In the genomic region with DNA sequence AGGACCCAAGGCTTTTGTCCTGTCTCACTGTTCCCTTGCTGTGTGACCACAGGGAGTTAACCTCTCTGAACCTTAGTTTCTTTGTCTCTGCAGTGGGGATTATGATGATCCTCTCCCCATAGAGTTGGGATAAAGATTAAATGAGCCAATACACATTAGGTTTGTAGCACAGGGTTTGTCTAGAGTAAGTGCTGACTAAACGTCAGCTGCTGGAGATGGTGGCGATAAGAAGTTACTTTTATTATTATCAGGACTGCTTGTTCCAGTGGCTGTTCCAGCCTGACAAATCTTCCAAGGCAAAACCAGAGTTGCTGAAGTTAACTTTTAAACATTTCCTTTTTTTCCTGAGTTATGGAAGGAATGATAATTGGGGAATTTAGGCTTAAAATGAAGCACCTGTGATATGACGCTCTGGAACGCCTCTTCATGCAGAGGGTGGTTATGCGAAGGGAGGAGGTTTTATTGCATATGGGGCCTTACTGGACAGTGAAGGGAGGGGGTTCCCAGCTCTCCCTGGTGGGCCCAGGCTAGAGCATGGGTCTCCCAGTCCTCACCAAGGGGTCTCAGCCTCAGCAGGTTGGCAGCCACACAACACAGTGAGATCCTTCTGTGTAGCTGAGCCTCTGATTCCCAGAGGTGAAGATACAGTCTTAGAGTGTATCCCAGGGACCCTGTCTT, we compare ENCODE assay signal across 27 cellular contexts. TPM values are rescaled to one million over a fixed set of nuclear protein-coding genes. Genes with fewer than 3 reads are reported as not detected.
DNase-seq lines count a peak whose midpoint lies in the region; ATAC-seq, FAIRE-seq and TF ChIP-seq lines count a peak whose summit lies in the region.
"Had no signal": no experiment of that assay in that cellular context is flagged by ENCODE, and none has a peak within 500 bp of the region (broad histone marks: within the 10 kb centered on the region; RNA-seq: fewer than 3 reads in every experiment).

No MANE protein-coding gene starts in this region.

- TF ChIP-seq EP300 in GM12878 (IDR thresholded peaks at IDR 0.05; ENCODE audit: borderline replicate concordance in 1 of 2, control insufficient read depth in 1 of 2, low read depth in 2 of 2, low read length in 2 of 2) (no peak), ovary (IDR thresholded peaks at IDR 0.05) (no peak)

- peaks cover 81 to 82% of the 10 kb centered on the region in 2 donors for H3K4me1 Mint-ChIP-seq in natural killer cell

- WGBS in HUES64: 93% methylated on average over 5 of the region's 5 CpGs
- WGBS in GM12878 (ENCODE audit: insufficient coverage, insufficient replicate concordance, low lambda C conversion rate, missing lambda C conversion rate): 74% methylated on average over 5 of the region's 5 CpGs
- 14 to 18% (median 15%) methylated on average over 5 of the region's 5 CpGs for WGBS in ovary, 3 donors

- no peak overlapping the region for H3K9ac ChIP-seq in BLaER1
- H3K9ac ChIP-seq in HUES64 (ENCODE audit: low read depth, low read length): no peak overlapping the region
- H3K9ac ChIP-seq in GM12878 (ENCODE audit: control insufficient read depth, insufficient read depth, low read length): peak overlapping the region; percentile 84

- H3K9me3 ChIP-seq in BLaER1 (no peaks in the 10 kb centered on the region), HUES64 (ENCODE audit: insufficient read depth, low read depth, low read length) (no peaks in the 10 kb centered on the region), GM12878 (replicated peaks; ENCODE audit: control insufficient read depth, insufficient read depth, low read length) (peaks cover 2% of the 10 kb centered on the region; the same call in 1 of the 3 replicates), ovary (no peaks in the 10 kb centered on the region)
- H3K9me3 ChIP-seq: body of pancreas, SJCRH30, upper lobe of left lung had no signal

- DNase-seq in GM12878 (ENCODE audit: low read depth, low spot score) (no peak), natural killer cell (no peak), caudate nucleus (lab: John Stamatoyannopoulos, UW) (no peak), ovary (no peak), GF-D8 (lab: John Stamatoyannopoulos, UW) (no peak)
- DNase-seq: activated CD4-positive, alpha-beta T cell treated with anti-CD3 and anti-CD28 coated beads, Interleukin-2, amount 50 U/mL, for 4 hours; activated CD8-positive, alpha-beta memory T cell treated with anti-CD3 and anti-CD28 coated beads, Interleukin-2, amount 50 U/mL, for 4 hours; body of pancreas; Calu3; effector memory CD8-positive, alpha-beta T cell; hippocampal formation; NCI-H1436 treated with DMSO at 0.1 percent for 48 hours; NCI-H526; PC-9; SJCRH30; stimulated activated CD4-positive, alpha-beta T cell treated with anti-CD3 and anti-CD28 coated beads, Interleukin-4, amount 100 ng/mL, for 24 hours; T-helper 2 cell; upper lobe of left lung had no signal

- POLR2A ChIA-PET in GM12878 (lab: Charles Lee): interaction anchor here (0.9 to 1.7 kb wide), 3 partner anchors 17 to 29 kb away, joined by 3 to 5 read pairs (median 4); no protein-coding TSS in a partner anchor

- TF ChIP-seq RAD21 in GM12878 (IDR thresholded peaks at IDR 0.05; ENCODE audit: insufficient read depth, low read depth, low read length): no peak

- BruUV-seq in GM12878 (replicated peaks; lab: Mats Ljungman, UMichigan): no TSS peak

- H3K4me3 ChIP-seq in BLaER1: no peak overlapping the region
- H3K4me3 ChIP-seq in HUES64 (ENCODE audit: low read length): no peak overlapping the region
- peak overlapping the region; percentile 53 for H3K4me3 ChIP-seq in GM12878
- no peak overlapping the region for H3K4me3 ChIP-seq in ovary
- H3K4me3 ChIP-seq: body of pancreas, esophagus muscularis mucosa, PC-9, SJCRH30, upper lobe of left lung had no signal

- TF ChIP-seq CTCF in GM12878 (IDR thresholded peaks at IDR 0.05 in 2 of 3, conservative IDR thresholded peaks at IDR 0.05 in 1 of 3; ENCODE audit: control insufficient read depth in 2 of 3, extremely low read depth in 1 of 3, insufficient read depth in 1 of 3, low read depth in 3 of 3, low read length in 3 of 3) (no peak), natural killer cell (IDR thresholded peaks at IDR 0.05) (no peak), ovary (IDR thresholded peaks at IDR 0.05) (no peak)

- CTCF ChIA-PET in GM12878 (lab: Yijun Ruan, JAX): interaction anchor here (0.7 to 1.6 kb wide), 3 partner anchors 16 to 77 kb away, joined by 3 to 5 read pairs (median 3); no protein-coding TSS in a partner anchor

- ATAC-seq in GM12878: no peak
- ATAC-seq in natural killer cell: no peak
- no peak for ATAC-seq in HG02610 (IDR thresholded peaks at IDR 0.05; ENCODE audit: unreplicated experiment)
- ATAC-seq: body of pancreas; effector memory CD8-positive, alpha-beta T cell had no signal

- H3K4me2 ChIP-seq in BLaER1 (peak overlapping the region; percentile 30), GM12878 (ENCODE audit: control insufficient read depth, insufficient read depth) (peak overlapping the region; percentile 79)
- H3K4me2 ChIP-seq: PC-9 had no signal

- no peak for FAIRE-seq in GM12878 (lab: Jason Lieb, UNC)
- FAIRE-seq: A204.1, frontal cortex, H54, islet of Langerhans had no signal

- H3K4me1 ChIP-seq in BLaER1: peaks cover 68% of the 10 kb centered on the region
- peaks cover 8% of the 10 kb centered on the region for H3K4me1 ChIP-seq in HUES64 (ENCODE audit: insufficient read depth, low read length)
- peaks cover 78% of the 10 kb centered on the region for H3K4me1 ChIP-seq in GM12878 (ENCODE audit: control insufficient read depth, insufficient read depth, low read length)
- no peaks in the 10 kb centered on the region for H3K4me1 ChIP-seq in ovary (ENCODE audit: insufficient read depth)
- H3K4me1 ChIP-seq: body of pancreas, esophagus muscularis mucosa, SJCRH30 had no signal

- H3K27me3 Mint-ChIP-seq in natural killer cell (ENCODE audit: low read depth in 2 of 2): no peaks in the 10 kb centered on the region

- H3K27ac ChIP-seq in BLaER1: peak overlapping the region; percentile 63; the same call in 1 of the 2 replicates
- peak overlapping the region; percentile 13; the same call in 1 of the 2 replicates for H3K27ac ChIP-seq in HUES64 (ENCODE audit: low read depth, low read length)
- peak overlapping the region; percentile 98 for H3K27ac ChIP-seq in GM12878 (ENCODE audit: control insufficient read depth, insufficient read depth)
- H3K27ac ChIP-seq in caudate nucleus (ENCODE audit: low read depth, low read length): no peak overlapping the region
- no peak overlapping the region for H3K27ac ChIP-seq in ovary
- H3K27ac ChIP-seq: body of pancreas, esophagus muscularis mucosa, PC-9, SJCRH30, VCaP had no signal

- H3K79me2 ChIP-seq in GM12878 (ENCODE audit: control insufficient read depth, insufficient read depth, low read length): peaks cover 91% of the 10 kb centered on the region

- no peak overlapping the region for H2AFZ ChIP-seq in GM12878 (ENCODE audit: control insufficient read depth, low read depth, low read length)
- H2AFZ ChIP-seq: PC-9 had no signal

- H3K9me3 Mint-ChIP-seq in natural killer cell: no peaks in the 10 kb centered on the region
- H3K9me3 Mint-ChIP-seq: effector memory CD8-positive, alpha-beta T cell had no signal

- H3K27me3 ChIP-seq in BLaER1 (no peaks in the 10 kb centered on the region), HUES64 (ENCODE audit: insufficient read depth, low read length) (no peaks in the 10 kb centered on the region), GM12878 (replicated peaks in 1 of 2; ENCODE audit: control insufficient read depth in 2 of 2, insufficient read depth in 2 of 2, low read length in 1 of 2) (no peaks in the 10 kb centered on the region), ovary (no peaks in the 10 kb centered on the region)
- H3K27me3 ChIP-seq: body of pancreas, SJCRH30, upper lobe of left lung had no signal

- intact Hi-C loops in GM12878 (cut with micrococcal nuclease; ENCODE audit: unreplicated experiment) (loop anchor here (5.0 to 10.0 kb wide), 2 partner anchors 57 to 330 kb away; no protein-coding TSS in a partner anchor), natural killer cell (cut with micrococcal nuclease) (no loop called here), ovary (cut with DNase I) (no loop called here)

- H3K36me3 ChIP-seq in BLaER1 (no peaks in the 10 kb centered on the region), HUES64 (ENCODE audit: insufficient read depth, low read length) (no peaks in the 10 kb centered on the region), GM12878 (ENCODE audit: control insufficient read depth in 2 of 2, insufficient read depth in 2 of 2, low read length in 1 of 2) (peaks cover 4% of the 10 kb centered on the region in 2 experiments; a peak in 2 of 4 replicates), ovary (no peaks in the 10 kb centered on the region)
- H3K36me3 ChIP-seq: esophagus muscularis mucosa, SJCRH30, upper lobe of left lung had no signal

- peak overlapping the region; percentile 31 for H3K4me3 Mint-ChIP-seq in natural killer cell
- H3K4me3 Mint-ChIP-seq: effector memory CD8-positive, alpha-beta T cell had no signal

- no peak for TF ChIP-seq POLR2A in GM12878 (IDR thresholded peaks at IDR 0.05; ENCODE audit: low read depth, low read length)
- TF ChIP-seq POLR2A in ovary (IDR thresholded peaks at IDR 0.05): no peak

- H3K36me3 Mint-ChIP-seq in natural killer cell: no peaks in the 10 kb centered on the region

- in situ Hi-C loops in GM12878 (cut with MboI): no loop called here

- SMC1A ChIA-PET in GM12878 (lab: Charles Lee; ENCODE audit: uncharacterized antibody, unreplicated experiment): interaction anchor here (0.6 to 8.4 kb wide), 6 partner anchors 8 to 59 kb away, joined by 3 to 135 read pairs (median 75); no protein-coding TSS in a partner anchor

- H4K20me1 ChIP-seq in BLaER1 (no peaks in the 10 kb centered on the region), GM12878 (ENCODE audit: control insufficient read depth, insufficient read depth) (no peaks in the 10 kb centered on the region)

- peak overlapping the region; percentile 98 to 99 for H3K27ac Mint-ChIP-seq in natural killer cell

- RAD21 ChIA-PET in GM12878 (lab: Charles Lee; ENCODE audit: unreplicated experiment): interaction anchor here (1.3 to 5.8 kb wide), 6 partner anchors 10 to 59 kb away, joined by 4 to 67 read pairs (median 9); a partner anchor contains a TSS

RNA-seq across cellular contexts. Expression of a gene that starts 35.8 kb away (rescaled TPM):
- 3.0 TPM for polyA plus RNA-seq in HUES64 (2013, experiment 1 of 2)
- 4.2 TPM for polyA plus RNA-seq in HUES64 (2013, experiment 2 of 2)
- 718 and 719 TPM in 2 replicates for total RNA-seq in GM12878 (2013; cell fraction: nucleolus; rRNA removed)
- 131 and 138 TPM in 2 replicates for total RNA-seq in GM12878 (2014; rRNA removed)
- 137 and 139 TPM in 2 replicates for total RNA-seq in GM12878 (2014; rRNA removed; fragmentation: Illumina TruSeq; extraction: Trizol)
- total RNA-seq in GM12878 (2021): 243 and 256 TPM in 2 replicates
- polyA plus RNA-seq in GM12878 (2011; ENCODE audit: low read depth): 62.1 TPM
- polyA plus RNA-seq in GM12878 (2011; rRNA removed): 245 and 253 TPM in 2 replicates
- 204 and 222 TPM in 2 replicates for polyA plus RNA-seq in GM12878 (2011; cell fraction: cytosol; rRNA removed)
- polyA plus RNA-seq in GM12878 (2011; cell fraction: nucleus; rRNA removed): 783 and 874 TPM in 2 replicates
- polyA plus RNA-seq in GM12878 (2012): 112 and 157 TPM in 2 replicates
- polyA plus RNA-seq in GM12878 (2014; fragmentation: Illumina TruSeq; extraction: Trizol): 151 and 159 TPM in 2 replicates
- 10 to 100 TPM; 47.6 to 53.9 TPM for polyA plus RNA-seq in GM12878 (2014; fragmentation: Nextera tagmentation; extraction: Ambion mirVana)
- polyA plus RNA-seq in GM12878 (2014; rRNA removed): 148 and 152 TPM in 2 replicates
- 100 to 1,000 TPM; 156 to 168 TPM for polyA plus RNA-seq in GM12878 (2016; fragmentation: Nextera tagmentation; extraction: Ambion mirVana)
- polyA minus RNA-seq in GM12878 (2011; rRNA and poly(A)+ RNA removed): 502 and 650 TPM in 2 replicates
- polyA minus RNA-seq in GM12878 (2011; cell fraction: cytosol; rRNA and poly(A)+ RNA removed): 202 and 205 TPM in 2 replicates
- polyA minus RNA-seq in GM12878 (2011; cell fraction: nucleus; rRNA and poly(A)+ RNA removed): 448 and 681 TPM in 2 replicates
- total RNA-seq in natural killer cell: 100 to 1,000 TPM; 250 to 298 (median 285) TPM
- 10 to 100 TPM in 1 of 7 donors, 1 to 10 TPM in 6; 3.6 to 16.4 (median 5.6) TPM for total RNA-seq in ovary
- polyA plus RNA-seq in ovary: 10 to 100 TPM in 1 of 2 donors, 1 to 10 TPM in 1; 3.3 to 11.8 TPM

Comparison
In these comparisons a context has a peak if more than half of its experiments do, and no peak if none do; other contexts are left out.
1. H3K27ac ChIP-seq: peak in BLaER1 (single experiment), HUES64 (single experiment) and GM12878 (single experiment); none in caudate nucleus (single experiment) and ovary (0 of 2).
2. RNA of a gene that starts 35.8 kb away (total RNA-seq): 250 to 298 TPM in natural killer cell and 131 to 719 TPM in GM12878; 3.6 to 16.4 TPM in ovary; every median in the first group is over 4 times any median in the second.